In the genomic region with DNA sequence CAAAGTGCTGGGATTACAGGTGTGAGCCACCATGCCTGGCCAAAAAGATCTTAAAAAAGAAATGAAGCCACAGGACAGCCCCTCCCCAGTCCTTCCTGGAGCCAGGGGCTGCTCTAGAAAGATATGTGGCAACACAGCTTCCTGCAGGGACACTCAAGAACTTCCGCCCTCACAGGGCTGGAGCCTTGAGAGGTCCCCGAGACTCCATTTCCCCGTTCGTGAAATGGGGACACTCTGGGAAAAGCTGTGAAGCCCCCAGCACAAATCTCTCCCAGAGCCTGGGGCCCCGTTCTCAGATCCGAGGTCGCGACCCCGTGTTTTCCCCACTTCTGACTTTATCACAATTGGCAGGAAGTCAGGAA, we compare ENCODE assay signal across 1 cellular context.
TF ChIP-seq lines count a peak whose summit lies in the region.

No MANE protein-coding gene starts in this region.

TF ChIP-seq in GM12878, 131 proteins besides CTCF, POLR2A, EP300 and RAD21:
- TF ChIP-seq, protein P1, sequence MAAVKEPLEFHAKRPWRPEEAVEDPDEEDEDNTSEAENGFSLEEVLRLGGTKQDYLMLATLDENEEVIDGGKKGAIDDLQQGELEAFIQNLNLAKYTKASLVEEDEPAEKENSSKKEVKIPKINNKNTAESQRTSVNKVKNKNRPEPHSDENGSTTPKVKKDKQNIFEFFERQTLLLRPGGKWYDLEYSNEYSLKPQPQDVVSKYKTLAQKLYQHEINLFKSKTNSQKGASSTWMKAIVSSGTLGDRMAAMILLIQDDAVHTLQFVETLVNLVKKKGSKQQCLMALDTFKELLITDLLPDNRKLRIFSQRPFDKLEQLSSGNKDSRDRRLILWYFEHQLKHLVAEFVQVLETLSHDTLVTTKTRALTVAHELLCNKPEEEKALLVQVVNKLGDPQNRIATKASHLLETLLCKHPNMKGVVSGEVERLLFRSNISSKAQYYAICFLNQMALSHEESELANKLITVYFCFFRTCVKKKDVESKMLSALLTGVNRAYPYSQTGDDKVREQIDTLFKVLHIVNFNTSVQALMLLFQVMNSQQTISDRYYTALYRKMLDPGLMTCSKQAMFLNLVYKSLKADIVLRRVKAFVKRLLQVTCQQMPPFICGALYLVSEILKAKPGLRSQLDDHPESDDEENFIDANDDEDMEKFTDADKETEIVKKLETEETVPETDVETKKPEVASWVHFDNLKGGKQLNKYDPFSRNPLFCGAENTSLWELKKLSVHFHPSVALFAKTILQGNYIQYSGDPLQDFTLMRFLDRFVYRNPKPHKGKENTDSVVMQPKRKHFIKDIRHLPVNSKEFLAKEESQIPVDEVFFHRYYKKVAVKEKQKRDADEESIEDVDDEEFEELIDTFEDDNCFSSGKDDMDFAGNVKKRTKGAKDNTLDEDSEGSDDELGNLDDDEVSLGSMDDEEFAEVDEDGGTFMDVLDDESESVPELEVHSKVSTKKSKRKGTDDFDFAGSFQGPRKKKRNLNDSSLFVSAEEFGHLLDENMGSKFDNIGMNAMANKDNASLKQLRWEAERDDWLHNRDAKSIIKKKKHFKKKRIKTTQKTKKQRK (IDR thresholded peaks at IDR 0.05; ENCODE audit: low read depth, low read length) = no peak
- TF ChIP-seq RCOR1 (conservative IDR thresholded peaks at IDR 0.05; ENCODE audit: low read depth, low read length) = no peak
- TF ChIP-seq MEF2A (IDR thresholded peaks at IDR 0.05; ENCODE audit: insufficient read depth, low read depth, low read length) = no peak
- TF ChIP-seq MXI1 (IDR thresholded peaks at IDR 0.05; ENCODE audit: low read depth, low read length) = no peak
- no peak for TF ChIP-seq FOS (IDR thresholded peaks at IDR 0.05; ENCODE audit: borderline replicate concordance, extremely low read depth, insufficient read length)
- TF ChIP-seq, protein P2, sequence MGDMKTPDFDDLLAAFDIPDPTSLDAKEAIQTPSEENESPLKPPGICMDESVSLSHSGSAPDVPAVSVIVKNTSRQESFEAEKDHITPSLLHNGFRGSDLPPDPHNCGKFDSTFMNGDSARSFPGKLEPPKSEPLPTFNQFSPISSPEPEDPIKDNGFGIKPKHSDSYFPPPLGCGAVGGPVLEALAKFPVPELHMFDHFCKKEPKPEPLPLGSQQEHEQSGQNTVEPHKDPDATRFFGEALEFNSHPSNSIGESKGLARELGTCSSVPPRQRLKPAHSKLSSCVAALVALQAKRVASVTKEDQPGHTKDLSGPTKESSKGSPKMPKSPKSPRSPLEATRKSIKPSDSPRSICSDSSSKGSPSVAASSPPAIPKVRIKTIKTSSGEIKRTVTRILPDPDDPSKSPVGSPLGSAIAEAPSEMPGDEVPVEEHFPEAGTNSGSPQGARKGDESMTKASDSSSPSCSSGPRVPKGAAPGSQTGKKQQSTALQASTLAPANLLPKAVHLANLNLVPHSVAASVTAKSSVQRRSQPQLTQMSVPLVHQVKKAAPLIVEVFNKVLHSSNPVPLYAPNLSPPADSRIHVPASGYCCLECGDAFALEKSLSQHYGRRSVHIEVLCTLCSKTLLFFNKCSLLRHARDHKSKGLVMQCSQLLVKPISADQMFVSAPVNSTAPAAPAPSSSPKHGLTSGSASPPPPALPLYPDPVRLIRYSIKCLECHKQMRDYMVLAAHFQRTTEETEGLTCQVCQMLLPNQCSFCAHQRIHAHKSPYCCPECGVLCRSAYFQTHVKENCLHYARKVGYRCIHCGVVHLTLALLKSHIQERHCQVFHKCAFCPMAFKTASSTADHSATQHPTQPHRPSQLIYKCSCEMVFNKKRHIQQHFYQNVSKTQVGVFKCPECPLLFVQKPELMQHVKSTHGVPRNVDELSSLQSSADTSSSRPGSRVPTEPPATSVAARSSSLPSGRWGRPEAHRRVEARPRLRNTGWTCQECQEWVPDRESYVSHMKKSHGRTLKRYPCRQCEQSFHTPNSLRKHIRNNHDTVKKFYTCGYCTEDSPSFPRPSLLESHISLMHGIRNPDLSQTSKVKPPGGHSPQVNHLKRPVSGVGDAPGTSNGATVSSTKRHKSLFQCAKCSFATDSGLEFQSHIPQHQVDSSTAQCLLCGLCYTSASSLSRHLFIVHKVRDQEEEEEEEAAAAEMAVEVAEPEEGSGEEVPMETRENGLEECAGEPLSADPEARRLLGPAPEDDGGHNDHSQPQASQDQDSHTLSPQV (IDR thresholded peaks at IDR 0.05) = no peak
- TF ChIP-seq LARP7 (IDR thresholded peaks at IDR 0.05) = no peak
TF ChIP-seq in GM12878: peak in this region for 0.
